1 cellular context compared by ENCODE assay signal in the genomic region with DNA sequence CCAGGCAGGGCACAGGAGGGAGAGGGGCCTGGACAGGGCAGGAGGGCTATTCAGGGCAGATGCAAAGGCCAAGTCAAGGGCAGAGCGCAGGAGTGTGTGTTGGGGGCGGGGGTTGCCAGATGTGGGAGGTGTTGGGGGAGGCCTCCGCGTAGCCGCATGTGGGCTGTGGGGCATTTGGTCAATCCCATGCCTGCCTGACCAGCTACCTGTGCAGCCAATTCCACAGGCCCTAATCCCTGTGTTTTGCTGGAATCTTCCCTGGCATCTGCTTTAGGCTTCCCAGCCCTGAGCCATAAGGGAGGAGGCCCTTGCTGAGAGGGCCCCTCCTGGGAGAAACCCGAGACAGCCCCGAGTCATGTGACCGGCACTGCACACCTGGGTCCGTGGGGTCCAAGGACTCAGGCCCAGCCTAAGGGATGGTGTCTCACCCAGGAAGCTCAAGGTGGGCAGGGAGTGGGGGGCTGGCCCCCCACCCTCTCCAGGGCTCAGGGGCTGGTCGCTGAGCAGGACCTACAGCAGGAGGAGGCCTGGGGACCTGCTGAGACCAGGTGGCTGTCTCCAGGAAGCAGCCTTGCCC.
TF ChIP-seq lines count a peak whose summit lies in the region.

No MANE protein-coding gene starts in this region.

TF ChIP-seq in H1, 55 proteins besides CTCF, POLR2A, EP300 and RAD21:
- TF ChIP-seq KDM1A (IDR thresholded peaks at IDR 0.05; ENCODE audit: borderline replicate concordance, low read length) (no peak), NRF1 (IDR thresholded peaks at IDR 0.05; ENCODE audit: low read depth, low read length) (no peak), SUZ12 (IDR thresholded peaks at IDR 0.05; ENCODE audit: low read length) (no peak), CEBPB (IDR thresholded peaks at IDR 0.05; ENCODE audit: low read depth, low read length) (no peak), ASH2L (IDR thresholded peaks at IDR 0.05; ENCODE audit: low read length) (no peak), RXRA (IDR thresholded peaks at IDR 0.05; ENCODE audit: insufficient read depth, low read depth, low read length) (no peak), ATF2 (IDR thresholded peaks at IDR 0.05; ENCODE audit: low read length) (no peak), TAF7 (optimal IDR thresholded peaks at IDR 0.05; ENCODE audit: borderline replicate concordance, low read depth, low read length) (no peak), HDAC6 (IDR thresholded peaks at IDR 0.05; ENCODE audit: low read depth, low read length) (no peak), BRCA1 (IDR thresholded peaks at IDR 0.05; ENCODE audit: low read depth, low read length) (no peak), JUND (IDR thresholded peaks at IDR 0.05; ENCODE audit: low read length) (no peak), SAP30 (IDR thresholded peaks at IDR 0.05; ENCODE audit: insufficient read depth, insufficient replicate concordance, low read length) (no peak), POLR2AphosphoS5 (IDR thresholded peaks at IDR 0.05; ENCODE audit: low read depth, low read length) (no peak), CREB1 (IDR thresholded peaks at IDR 0.05) (no peak), PHF8 (conservative IDR thresholded peaks at IDR 0.05; ENCODE audit: low read depth, low read length) (no peak), MAX (IDR thresholded peaks at IDR 0.05) (no peak), GABPA (IDR thresholded peaks at IDR 0.05; ENCODE audit: borderline replicate concordance, insufficient read depth, low read length) (no peak), TBP (IDR thresholded peaks at IDR 0.05; ENCODE audit: low read depth, low read length) (no peak), KDM5A (IDR thresholded peaks at IDR 0.05; ENCODE audit: low read length) (no peak), RNF2 (IDR thresholded peaks at IDR 0.05; ENCODE audit: borderline replicate concordance, low read depth, low read length, missing control alignments, poor library complexity, severe bottlenecking) (no peak), JUN (IDR thresholded peaks at IDR 0.05; ENCODE audit: low read depth, low read length) (no peak), RBBP5 (IDR thresholded peaks at IDR 0.05; ENCODE audit: borderline replicate concordance, low read depth, low read length) (0 out of 2 replicates have a peak, but pooled peaks have one; percentile 52), SRF (IDR thresholded peaks at IDR 0.05; ENCODE audit: low read depth, low read length) (no peak), CBX5 (IDR thresholded peaks at IDR 0.05; ENCODE audit: low read depth, low read length) (no peak), SIN3A (conservative IDR thresholded peaks at IDR 0.05 in 1 of 2, IDR thresholded peaks at IDR 0.05 in 1 of 2; ENCODE audit: low read depth in 1 of 2, low read length in 2 of 2) (no peak), NANOG (IDR thresholded peaks at IDR 0.05; ENCODE audit: insufficient read depth, low read depth, low read length, poor library complexity, severe bottlenecking) (no peak), SP1 (IDR thresholded peaks at IDR 0.05; ENCODE audit: low read depth, low read length) (0 out of 2 replicates have a peak, but pooled peaks have one; percentile 15), YY1 (IDR thresholded peaks at IDR 0.05; ENCODE audit: low read depth, low read length) (no peak), TCF12 (IDR thresholded peaks at IDR 0.05; ENCODE audit: low read depth, low read length) (0 out of 2 replicates have a peak, but pooled peaks have one; percentile 46), GTF2F1 (IDR thresholded peaks at IDR 0.05; ENCODE audit: borderline replicate concordance, low read depth, low read length) (no peak), KDM4A (IDR thresholded peaks at IDR 0.05; ENCODE audit: low read depth, low read length, severe bottlenecking) (no peak), SP4 (IDR thresholded peaks at IDR 0.05; ENCODE audit: low read length) (no peak), EGR1 (IDR thresholded peaks at IDR 0.05; ENCODE audit: borderline replicate concordance, low read depth, low read length) (no peak), CTBP2 (IDR thresholded peaks at IDR 0.05; ENCODE audit: borderline replicate concordance, insufficient read depth, insufficient read length, low read length) (no peak), CHD2 (IDR thresholded peaks at IDR 0.05; ENCODE audit: low read length) (no peak), CHD1 (IDR thresholded peaks at IDR 0.05; ENCODE audit: low read depth, low read length) (no peak), RFX5 (IDR thresholded peaks at IDR 0.05; ENCODE audit: borderline replicate concordance, low read depth, low read length) (no peak)
- TF ChIP-seq, protein P1, sequence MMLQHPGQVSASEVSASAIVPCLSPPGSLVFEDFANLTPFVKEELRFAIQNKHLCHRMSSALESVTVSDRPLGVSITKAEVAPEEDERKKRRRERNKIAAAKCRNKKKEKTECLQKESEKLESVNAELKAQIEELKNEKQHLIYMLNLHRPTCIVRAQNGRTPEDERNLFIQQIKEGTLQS (IDR thresholded peaks at IDR 0.05; ENCODE audit: insufficient read depth, low read depth, low read length): 0 out of 2 replicates have a peak, but pooled peaks have one; percentile 14
- TF ChIP-seq, protein P2, sequence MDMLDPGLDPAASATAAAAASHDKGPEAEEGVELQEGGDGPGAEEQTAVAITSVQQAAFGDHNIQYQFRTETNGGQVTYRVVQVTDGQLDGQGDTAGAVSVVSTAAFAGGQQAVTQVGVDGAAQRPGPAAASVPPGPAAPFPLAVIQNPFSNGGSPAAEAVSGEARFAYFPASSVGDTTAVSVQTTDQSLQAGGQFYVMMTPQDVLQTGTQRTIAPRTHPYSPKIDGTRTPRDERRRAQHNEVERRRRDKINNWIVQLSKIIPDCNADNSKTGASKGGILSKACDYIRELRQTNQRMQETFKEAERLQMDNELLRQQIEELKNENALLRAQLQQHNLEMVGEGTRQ (IDR thresholded peaks at IDR 0.05; ENCODE audit: low read length): peak; percentile 73
- TF ChIP-seq, protein P3, sequence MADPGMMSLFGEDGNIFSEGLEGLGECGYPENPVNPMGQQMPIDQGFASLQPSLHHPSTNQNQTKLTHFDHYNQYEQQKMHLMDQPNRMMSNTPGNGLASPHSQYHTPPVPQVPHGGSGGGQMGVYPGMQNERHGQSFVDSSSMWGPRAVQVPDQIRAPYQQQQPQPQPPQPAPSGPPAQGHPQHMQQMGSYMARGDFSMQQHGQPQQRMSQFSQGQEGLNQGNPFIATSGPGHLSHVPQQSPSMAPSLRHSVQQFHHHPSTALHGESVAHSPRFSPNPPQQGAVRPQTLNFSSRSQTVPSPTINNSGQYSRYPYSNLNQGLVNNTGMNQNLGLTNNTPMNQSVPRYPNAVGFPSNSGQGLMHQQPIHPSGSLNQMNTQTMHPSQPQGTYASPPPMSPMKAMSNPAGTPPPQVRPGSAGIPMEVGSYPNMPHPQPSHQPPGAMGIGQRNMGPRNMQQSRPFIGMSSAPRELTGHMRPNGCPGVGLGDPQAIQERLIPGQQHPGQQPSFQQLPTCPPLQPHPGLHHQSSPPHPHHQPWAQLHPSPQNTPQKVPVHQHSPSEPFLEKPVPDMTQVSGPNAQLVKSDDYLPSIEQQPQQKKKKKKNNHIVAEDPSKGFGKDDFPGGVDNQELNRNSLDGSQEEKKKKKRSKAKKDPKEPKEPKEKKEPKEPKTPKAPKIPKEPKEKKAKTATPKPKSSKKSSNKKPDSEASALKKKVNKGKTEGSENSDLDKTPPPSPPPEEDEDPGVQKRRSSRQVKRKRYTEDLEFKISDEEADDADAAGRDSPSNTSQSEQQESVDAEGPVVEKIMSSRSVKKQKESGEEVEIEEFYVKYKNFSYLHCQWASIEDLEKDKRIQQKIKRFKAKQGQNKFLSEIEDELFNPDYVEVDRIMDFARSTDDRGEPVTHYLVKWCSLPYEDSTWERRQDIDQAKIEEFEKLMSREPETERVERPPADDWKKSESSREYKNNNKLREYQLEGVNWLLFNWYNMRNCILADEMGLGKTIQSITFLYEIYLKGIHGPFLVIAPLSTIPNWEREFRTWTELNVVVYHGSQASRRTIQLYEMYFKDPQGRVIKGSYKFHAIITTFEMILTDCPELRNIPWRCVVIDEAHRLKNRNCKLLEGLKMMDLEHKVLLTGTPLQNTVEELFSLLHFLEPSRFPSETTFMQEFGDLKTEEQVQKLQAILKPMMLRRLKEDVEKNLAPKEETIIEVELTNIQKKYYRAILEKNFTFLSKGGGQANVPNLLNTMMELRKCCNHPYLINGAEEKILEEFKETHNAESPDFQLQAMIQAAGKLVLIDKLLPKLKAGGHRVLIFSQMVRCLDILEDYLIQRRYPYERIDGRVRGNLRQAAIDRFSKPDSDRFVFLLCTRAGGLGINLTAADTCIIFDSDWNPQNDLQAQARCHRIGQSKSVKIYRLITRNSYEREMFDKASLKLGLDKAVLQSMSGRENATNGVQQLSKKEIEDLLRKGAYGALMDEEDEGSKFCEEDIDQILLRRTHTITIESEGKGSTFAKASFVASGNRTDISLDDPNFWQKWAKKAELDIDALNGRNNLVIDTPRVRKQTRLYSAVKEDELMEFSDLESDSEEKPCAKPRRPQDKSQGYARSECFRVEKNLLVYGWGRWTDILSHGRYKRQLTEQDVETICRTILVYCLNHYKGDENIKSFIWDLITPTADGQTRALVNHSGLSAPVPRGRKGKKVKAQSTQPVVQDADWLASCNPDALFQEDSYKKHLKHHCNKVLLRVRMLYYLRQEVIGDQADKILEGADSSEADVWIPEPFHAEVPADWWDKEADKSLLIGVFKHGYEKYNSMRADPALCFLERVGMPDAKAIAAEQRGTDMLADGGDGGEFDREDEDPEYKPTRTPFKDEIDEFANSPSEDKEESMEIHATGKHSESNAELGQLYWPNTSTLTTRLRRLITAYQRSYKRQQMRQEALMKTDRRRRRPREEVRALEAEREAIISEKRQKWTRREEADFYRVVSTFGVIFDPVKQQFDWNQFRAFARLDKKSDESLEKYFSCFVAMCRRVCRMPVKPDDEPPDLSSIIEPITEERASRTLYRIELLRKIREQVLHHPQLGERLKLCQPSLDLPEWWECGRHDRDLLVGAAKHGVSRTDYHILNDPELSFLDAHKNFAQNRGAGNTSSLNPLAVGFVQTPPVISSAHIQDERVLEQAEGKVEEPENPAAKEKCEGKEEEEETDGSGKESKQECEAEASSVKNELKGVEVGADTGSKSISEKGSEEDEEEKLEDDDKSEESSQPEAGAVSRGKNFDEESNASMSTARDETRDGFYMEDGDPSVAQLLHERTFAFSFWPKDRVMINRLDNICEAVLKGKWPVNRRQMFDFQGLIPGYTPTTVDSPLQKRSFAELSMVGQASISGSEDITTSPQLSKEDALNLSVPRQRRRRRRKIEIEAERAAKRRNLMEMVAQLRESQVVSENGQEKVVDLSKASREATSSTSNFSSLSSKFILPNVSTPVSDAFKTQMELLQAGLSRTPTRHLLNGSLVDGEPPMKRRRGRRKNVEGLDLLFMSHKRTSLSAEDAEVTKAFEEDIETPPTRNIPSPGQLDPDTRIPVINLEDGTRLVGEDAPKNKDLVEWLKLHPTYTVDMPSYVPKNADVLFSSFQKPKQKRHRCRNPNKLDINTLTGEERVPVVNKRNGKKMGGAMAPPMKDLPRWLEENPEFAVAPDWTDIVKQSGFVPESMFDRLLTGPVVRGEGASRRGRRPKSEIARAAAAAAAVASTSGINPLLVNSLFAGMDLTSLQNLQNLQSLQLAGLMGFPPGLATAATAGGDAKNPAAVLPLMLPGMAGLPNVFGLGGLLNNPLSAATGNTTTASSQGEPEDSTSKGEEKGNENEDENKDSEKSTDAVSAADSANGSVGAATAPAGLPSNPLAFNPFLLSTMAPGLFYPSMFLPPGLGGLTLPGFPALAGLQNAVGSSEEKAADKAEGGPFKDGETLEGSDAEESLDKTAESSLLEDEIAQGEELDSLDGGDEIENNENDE (IDR thresholded peaks at IDR 0.05; ENCODE audit: insufficient replicate concordance, low read length): no peak
